In genomic region chr5:22901885-22902284, GRCh38 we compare ENCODE assay signal across 31 cellular contexts. TPM values are rescaled to one million over a fixed set of nuclear protein-coding genes. Genes with fewer than 3 reads are reported as not detected.
"Had no signal": no experiment of that assay in that cellular context is flagged by ENCODE, and none has a peak within 500 bp of the region (broad histone marks: within the 10 kb centered on the region; RNA-seq: fewer than 3 reads in every experiment).

No MANE protein-coding gene starts in this region.

- H3K27ac ChIP-seq: dorsolateral prefrontal cortex, epithelial cell of prostate, gastrocnemius medialis, heart left ventricle, left ventricle myocardium inferior, lower lobe of right lung, neutrophil, pancreas, right lobe of liver, stomach, thyroid gland, upper lobe of left lung, uterus had no signal

- FAIRE-seq: colon, islet of Langerhans, pancreas had no signal

- H3K4me3 ChIP-seq: dorsolateral prefrontal cortex, gastrocnemius medialis, heart left ventricle, left ventricle myocardium inferior, lower lobe of right lung, pancreas, right lobe of liver, smooth muscle cell, stomach, thyroid gland, upper lobe of left lung, uterus had no signal

- H3K27me3 ChIP-seq: dorsolateral prefrontal cortex, gastrocnemius medialis, heart left ventricle, neutrophil, pancreas, right lobe of liver, stomach, thyroid gland, upper lobe of left lung, uterus had no signal

- H3K4me1 ChIP-seq: gastrocnemius medialis, heart left ventricle, left ventricle myocardium inferior, lower lobe of right lung, pancreas, right lobe of liver, stomach, thyroid gland, upper lobe of left lung, uterus had no signal

- DNase-seq: central memory CD4-positive, alpha-beta T cell; effector CD4-positive, alpha-beta T cell; foreskin fibroblast; gastrocnemius medialis; hippocampal formation; kidney glomerular epithelial cell; left colon; left ventricle myocardium inferior; lower lobe of right lung; natural killer cell; retina; right lobe of liver; stimulated activated CD4-positive, alpha-beta T cell treated with anti-CD3 and anti-CD28 coated beads, Interleukin-2, amount 100 ng/mL, for 24 hours; stimulated activated CD4-positive, alpha-beta T cell treated with anti-CD3 and anti-CD28 coated beads, Interleukin-4, amount 100 ng/mL, for 24 hours; stimulated activated naive B cell treated with anti-CD40 and anti-IgM and Interleukin-4, amounts not matched to agents 10 μg/mL and 1 μg/mL and 100 μg/mL, for 72 hours; stomach; thyroid gland; uterus had no signal

- H3K9me3 ChIP-seq: gastrocnemius medialis, lower lobe of right lung, neutrophil, pancreas, right lobe of liver, thyroid gland, uterus had no signal

- H3K36me3 ChIP-seq: gastrocnemius medialis, heart left ventricle, left ventricle myocardium inferior, lower lobe of right lung, neutrophil, pancreas, right lobe of liver, stomach, thyroid gland, upper lobe of left lung, uterus had no signal

- H3K4me2 ChIP-seq: smooth muscle cell had no signal

- ATAC-seq: esophagus mucosa, gastrocnemius medialis, heart left ventricle, left colon, natural killer cell, pancreas had no signal

RNA-seq across cellular contexts. Expression of gene CDH12, which starts 48.7 kb away (rescaled TPM):
- total RNA-seq: esophagus mucosa, gastrocnemius medialis, left colon, left ventricle myocardium inferior, natural killer cell, omental fat pad, posterior vena cava, pulmonary artery endothelial cell, smooth muscle cell, thyroid gland had no signal
- polyA plus RNA-seq: heart left ventricle, smooth muscle cell had no signal
